Comparison of ENCODE assay signal across 1 cellular context in the genomic region with DNA sequence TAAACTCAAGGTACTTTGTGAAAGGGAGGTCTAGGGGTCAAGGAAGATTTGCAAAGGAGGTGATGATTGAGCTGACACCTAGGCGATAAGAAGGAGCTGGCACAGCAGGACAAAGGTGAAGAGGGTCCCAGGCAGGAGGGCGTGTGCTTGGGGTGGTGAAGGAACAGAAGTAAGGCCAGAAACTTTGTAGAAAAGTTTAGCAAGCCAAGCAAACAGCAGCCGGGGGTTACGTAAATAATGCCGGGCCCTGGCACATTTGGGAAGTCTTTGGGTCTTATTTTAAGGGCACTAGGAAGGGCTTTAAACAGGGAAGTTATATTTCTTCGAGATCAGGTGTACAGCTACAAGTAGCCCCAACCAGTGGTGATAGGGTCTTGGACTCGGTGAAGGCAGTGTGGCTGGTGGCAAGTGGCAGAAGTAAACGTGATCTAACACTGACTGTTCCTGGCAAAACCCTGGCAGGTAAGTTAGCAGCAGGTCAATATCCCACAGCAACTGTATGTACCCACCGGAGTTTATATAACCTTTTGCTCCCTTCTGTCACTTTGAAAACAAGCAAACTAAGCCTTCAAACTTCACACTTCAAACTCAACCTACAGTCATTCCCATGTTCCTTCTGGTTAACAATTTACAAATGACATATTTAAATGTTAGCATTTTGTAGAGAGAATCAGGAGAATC. TPM values are rescaled to one million over a fixed set of nuclear protein-coding genes. Genes with fewer than 3 reads are reported as not detected.
"Had no signal": no experiment of that assay in that cellular context is flagged by ENCODE, and none has a peak within 500 bp of the region (broad histone marks: within the 10 kb centered on the region; RNA-seq: fewer than 3 reads in every experiment).

No MANE protein-coding gene starts in this region.

RNA-seq across cellular contexts. Expression of gene PLGLB1, which starts 7.0 kb away (rescaled TPM):
- total RNA-seq: mesenteric fat pad had no signal
